Comparison of ENCODE assay signal across 33 cellular contexts in the genomic region with DNA sequence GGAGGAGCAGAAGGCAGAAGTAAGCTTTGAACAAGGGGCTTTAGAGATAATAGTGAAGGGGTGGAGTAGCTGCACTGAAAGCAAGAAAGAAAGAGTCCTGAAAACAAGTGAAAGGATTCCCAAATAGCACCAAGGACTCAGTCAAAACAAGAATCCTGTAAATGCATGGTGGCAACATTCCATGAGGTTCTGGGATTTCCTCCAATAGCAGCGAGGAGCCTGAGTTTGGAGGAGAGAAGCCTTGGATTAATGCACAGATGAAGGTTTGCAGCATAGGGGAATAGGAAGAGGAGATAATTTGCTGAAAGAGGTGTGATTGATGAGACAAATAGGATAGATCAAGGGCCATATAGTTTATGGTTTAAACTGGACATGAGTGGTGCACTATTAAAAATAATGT. TPM values are rescaled to one million over a fixed set of nuclear protein-coding genes. Genes with fewer than 3 reads are reported as not detected.
"Had no signal": no experiment of that assay in that cellular context is flagged by ENCODE, and none has a peak within 500 bp of the region (broad histone marks: within the 10 kb centered on the region; RNA-seq: fewer than 3 reads in every experiment).

No MANE protein-coding gene starts in this region.

- H3K9ac ChIP-seq: SK-N-SH had no signal

- H3K36me3 Mint-ChIP-seq: activated CD8-positive, alpha-beta memory T cell treated with anti-CD3 and anti-CD28 coated beads, Interleukin-2, amount 10 ng/mL, durations not matched to agents 7 days and 5 days; activated naive CD8-positive, alpha-beta T cell treated with anti-CD3 and anti-CD28 coated beads for 36 hours had no signal

- H3K4me3 ChIP-seq: cardiac muscle cell, Peyer's patch, SJSA1 had no signal

- H3K4me2 ChIP-seq: SK-N-SH had no signal

- H3K9me3 ChIP-seq: Peyer's patch, SJSA1, SK-N-SH had no signal

- H3K36me3 ChIP-seq: cardiac muscle cell, Peyer's patch, SJSA1 had no signal

- H3K27me3 Mint-ChIP-seq: activated B cell treated with CpG ODN at 0.5 μM for 24 hours; activated CD4-positive, alpha-beta memory T cell treated with anti-CD3 and anti-CD28 coated beads, Interleukin-2, amount 10 ng/mL, durations not matched to agents 7 days and 5 days; activated CD8-positive, alpha-beta memory T cell treated with anti-CD3 and anti-CD28 coated beads, Interleukin-2, amount 10 ng/mL, durations not matched to agents 7 days and 5 days had no signal

- H3K4me3 Mint-ChIP-seq: activated B cell treated with CpG ODN at 0.5 μM for 24 hours; activated CD4-positive, alpha-beta memory T cell treated with anti-CD3 and anti-CD28 coated beads, Interleukin-2, amount 10 ng/mL, durations not matched to agents 7 days and 5 days; activated CD8-positive, alpha-beta memory T cell treated with anti-CD3 and anti-CD28 coated beads, Interleukin-2, amount 10 ng/mL, durations not matched to agents 7 days and 5 days; activated naive CD8-positive, alpha-beta T cell treated with anti-CD3 and anti-CD28 coated beads for 36 hours; T-helper 1 cell treated with Interleukin-12 subunit alpha and Interleukin-12 subunit beta and Interleukin-4 antibody, amounts not matched to agents 30 μg/mL and 1 μg/mL, for 36 hours; T-helper 2 cell treated with Interferon-gamma antibody and Interleukin-4, amounts not matched to agents 5 μg/mL and 100 μg/mL, for 36 hours had no signal

- DNase-seq: activated B cell treated with CpG ODN at 0.5 μM for 24 hours; activated CD4-positive, alpha-beta memory T cell treated with anti-CD3 and anti-CD28 coated beads, Interleukin-2, amount 10 ng/mL, durations not matched to agents 7 days and 5 days; activated CD4-positive, alpha-beta T cell treated with anti-CD3 and anti-CD28 coated beads for 4 hours; activated CD4-positive, CD25-positive, alpha-beta regulatory T cell treated with anti-CD3 and anti-CD28 coated beads, Interleukin-2, amount 50 U/mL, for 72 hours; activated CD8-positive, alpha-beta memory T cell treated with anti-CD3 and anti-CD28 coated beads for 24 hours; activated CD8-positive, alpha-beta memory T cell treated with anti-CD3 and anti-CD28 coated beads, Interleukin-2, amount 10 ng/mL, durations not matched to agents 7 days and 5 days; activated CD8-positive, alpha-beta memory T cell treated with anti-CD3 and anti-CD28 coated beads, Interleukin-2, amount 50 U/mL, for 48 hours; activated effector memory CD4-positive, alpha-beta T cell treated with Interleukin-2 at 50 U/mL for 16 hours; activated naive CD4-positive, alpha-beta T cell; activated naive CD4-positive, alpha-beta T cell treated with anti-CD3 and anti-CD28 coated beads, Interleukin-2, amount 50 U/mL, for 16 hours; activated naive CD8-positive, alpha-beta T cell treated with anti-CD3 and anti-CD28 coated beads for 36 hours; activated T-cell treated with anti-CD3 and anti-CD28 coated beads, Interleukin-2, amount 50 U/mL, for 48 hours; amniotic stem cell; aorta; NCI-H1092 treated with DMSO at 0.1 percent for 48 hours; NCI-H1417; NCI-H146; NCI-H187; NCI-H2029 treated with DMSO at 0.1 percent for 48 hours; NCI-H2107; NCI-H2171; NCI-H524; NCI-H82; PC-3; Peyer's patch; RPMI8226; SHP77 treated with DMSO at 0.1 percent for 48 hours; SK-N-SH had no signal

- H3K4me1 Mint-ChIP-seq: activated B cell treated with CpG ODN at 0.5 μM for 24 hours; activated CD4-positive, alpha-beta memory T cell treated with anti-CD3 and anti-CD28 coated beads, Interleukin-2, amount 10 ng/mL, durations not matched to agents 7 days and 5 days; activated CD8-positive, alpha-beta memory T cell treated with anti-CD3 and anti-CD28 coated beads, Interleukin-2, amount 10 ng/mL, durations not matched to agents 7 days and 5 days; activated naive CD8-positive, alpha-beta T cell treated with anti-CD3 and anti-CD28 coated beads for 36 hours had no signal

- H3K4me1 ChIP-seq: Peyer's patch, SJSA1 had no signal

- H3K27me3 ChIP-seq: cardiac muscle cell, Peyer's patch, SJSA1 had no signal

- H3K27ac Mint-ChIP-seq: activated B cell treated with CpG ODN at 0.5 μM for 24 hours; activated CD4-positive, alpha-beta memory T cell treated with anti-CD3 and anti-CD28 coated beads, Interleukin-2, amount 10 ng/mL, durations not matched to agents 7 days and 5 days; activated CD8-positive, alpha-beta memory T cell treated with anti-CD3 and anti-CD28 coated beads, Interleukin-2, amount 10 ng/mL, durations not matched to agents 7 days and 5 days; activated naive CD8-positive, alpha-beta T cell treated with anti-CD3 and anti-CD28 coated beads for 36 hours; T-helper 1 cell treated with Interleukin-12 subunit alpha and Interleukin-12 subunit beta and Interleukin-4 antibody, amounts not matched to agents 30 μg/mL and 1 μg/mL, for 36 hours; T-helper 2 cell treated with Interferon-gamma antibody and Interleukin-4, amounts not matched to agents 5 μg/mL and 100 μg/mL, for 36 hours had no signal

- ATAC-seq: activated CD8-positive, alpha-beta memory T cell treated with anti-CD3 and anti-CD28 coated beads, Interleukin-2, amount 10 ng/mL, durations not matched to agents 7 days and 5 days had no signal

- H3K9me3 Mint-ChIP-seq: activated CD4-positive, alpha-beta memory T cell treated with anti-CD3 and anti-CD28 coated beads, Interleukin-2, amount 10 ng/mL, durations not matched to agents 7 days and 5 days; T-helper 1 cell treated with Interleukin-12 subunit alpha and Interleukin-12 subunit beta and Interleukin-4 antibody, amounts not matched to agents 30 μg/mL and 1 μg/mL, for 36 hours; T-helper 2 cell treated with Interferon-gamma antibody and Interleukin-4, amounts not matched to agents 5 μg/mL and 100 μg/mL, for 36 hours had no signal

- H3K27ac ChIP-seq: cardiac muscle cell, Peyer's patch, SJSA1 had no signal

RNA-seq across cellular contexts. Expression of a gene that starts 10.8 kb away (rescaled TPM):
- total RNA-seq: activated B cell treated with CpG ODN at 0.5 μM for 24 hours; activated CD4-positive, alpha-beta memory T cell treated with anti-CD3 and anti-CD28 coated beads, Interleukin-2, amount 10 ng/mL, durations not matched to agents 7 days and 5 days; activated CD8-positive, alpha-beta memory T cell treated with anti-CD3 and anti-CD28 coated beads, Interleukin-2, amount 10 ng/mL, durations not matched to agents 7 days and 5 days; activated naive CD8-positive, alpha-beta T cell treated with anti-CD3 and anti-CD28 coated beads for 36 hours; aorta; cardiac muscle cell; M059J; PC-3; Peyer's patch; SJSA1 had no signal

RNA-seq across cellular contexts. Expression of a gene that starts 12.9 kb away (rescaled TPM):
- total RNA-seq: activated B cell treated with CpG ODN at 0.5 μM for 24 hours; activated CD4-positive, alpha-beta memory T cell treated with anti-CD3 and anti-CD28 coated beads, Interleukin-2, amount 10 ng/mL, durations not matched to agents 7 days and 5 days; activated CD8-positive, alpha-beta memory T cell treated with anti-CD3 and anti-CD28 coated beads, Interleukin-2, amount 10 ng/mL, durations not matched to agents 7 days and 5 days; activated naive CD8-positive, alpha-beta T cell treated with anti-CD3 and anti-CD28 coated beads for 36 hours; aorta; cardiac muscle cell; M059J; PC-3; Peyer's patch; SJSA1 had no signal

RNA-seq across cellular contexts. Expression of a gene that starts 18.2 kb away (rescaled TPM):
- total RNA-seq: activated B cell treated with CpG ODN at 0.5 μM for 24 hours; activated CD4-positive, alpha-beta memory T cell treated with anti-CD3 and anti-CD28 coated beads, Interleukin-2, amount 10 ng/mL, durations not matched to agents 7 days and 5 days; activated CD8-positive, alpha-beta memory T cell treated with anti-CD3 and anti-CD28 coated beads, Interleukin-2, amount 10 ng/mL, durations not matched to agents 7 days and 5 days; activated naive CD8-positive, alpha-beta T cell treated with anti-CD3 and anti-CD28 coated beads for 36 hours; aorta; cardiac muscle cell; M059J; PC-3; Peyer's patch; SJSA1 had no signal

RNA-seq across cellular contexts. Expression of a gene that starts 19.4 kb away (rescaled TPM):
- total RNA-seq: activated B cell treated with CpG ODN at 0.5 μM for 24 hours; activated CD4-positive, alpha-beta memory T cell treated with anti-CD3 and anti-CD28 coated beads, Interleukin-2, amount 10 ng/mL, durations not matched to agents 7 days and 5 days; activated CD8-positive, alpha-beta memory T cell treated with anti-CD3 and anti-CD28 coated beads, Interleukin-2, amount 10 ng/mL, durations not matched to agents 7 days and 5 days; activated naive CD8-positive, alpha-beta T cell treated with anti-CD3 and anti-CD28 coated beads for 36 hours; aorta; cardiac muscle cell; M059J; PC-3; Peyer's patch; SJSA1 had no signal

RNA-seq across cellular contexts. Expression of a gene that starts 21.5 kb away (rescaled TPM):
- total RNA-seq: activated B cell treated with CpG ODN at 0.5 μM for 24 hours; activated CD4-positive, alpha-beta memory T cell treated with anti-CD3 and anti-CD28 coated beads, Interleukin-2, amount 10 ng/mL, durations not matched to agents 7 days and 5 days; activated CD8-positive, alpha-beta memory T cell treated with anti-CD3 and anti-CD28 coated beads, Interleukin-2, amount 10 ng/mL, durations not matched to agents 7 days and 5 days; activated naive CD8-positive, alpha-beta T cell treated with anti-CD3 and anti-CD28 coated beads for 36 hours; aorta; cardiac muscle cell; M059J; PC-3; Peyer's patch; SJSA1 had no signal
